28 cellular contexts compared by ENCODE assay signal in genomic region chr12:131221061-131221945, GRCh38.
DNase-seq lines count a peak whose midpoint lies in the region; ATAC-seq and TF ChIP-seq lines count a peak whose summit lies in the region.
"Had no signal": no experiment of that assay in that cellular context is flagged by ENCODE, and none has a peak within 500 bp of the region (broad histone marks: within the 10 kb centered on the region; RNA-seq: fewer than 3 reads in every experiment).

No MANE protein-coding gene starts in this region.

- peaks cover 6 to 16% (median 15%) of the 10 kb centered on the region in 4 donors for H3K4me1 Mint-ChIP-seq in naive thymus-derived CD8-positive, alpha-beta T cell

- H3K27me3 Mint-ChIP-seq in naive thymus-derived CD8-positive, alpha-beta T cell = peaks cover 8 to 49% (median 26%) of the 10 kb centered on the region in 5 donors

- H3K36me3 Mint-ChIP-seq in naive thymus-derived CD8-positive, alpha-beta T cell = no peaks in the 10 kb centered on the region
- H3K36me3 Mint-ChIP-seq: activated naive CD8-positive, alpha-beta T cell; IgD-negative memory B cell; immature natural killer cell had no signal

- TF ChIP-seq POLR2A in thyroid gland (IDR thresholded peaks at IDR 0.05) = peak in 1 of 2 donors; percentile 17

- intact Hi-C loops in cardiac septum (cut with DNase I) = no loop called here
- intact Hi-C loops in thyroid gland (cut with DNase I) = no loop called here

- H3K4me3 Mint-ChIP-seq in naive thymus-derived CD8-positive, alpha-beta T cell = no peak overlapping the region
- H3K4me3 Mint-ChIP-seq: activated CD8-positive, alpha-beta T cell treated with anti-CD3 and anti-CD28 coated beads for 36 hours; GM23338 had no signal

- no peak for TF ChIP-seq CTCF in right atrium auricular region (IDR thresholded peaks at IDR 0.05)
- no peak for TF ChIP-seq CTCF in thyroid gland (IDR thresholded peaks at IDR 0.05)

- H3K36me3 ChIP-seq in right atrium auricular region (no peaks in the 10 kb centered on the region), ectodermal cell (ENCODE audit: control insufficient read depth, insufficient read depth, low read length) (no peaks in the 10 kb centered on the region), thyroid gland (no peaks in the 10 kb centered on the region)
- H3K36me3 ChIP-seq: thoracic aorta, vagina had no signal

- WGBS in ectodermal cell, 2 experiments = 84 to 86% methylated on average over 17 of the region's 17 CpGs
- WGBS in thyroid gland, 2 donors = 49 to 72% methylated on average over 8 to 17 of the region's 17 CpGs

- POLR2A ChIA-PET in naive thymus-derived CD8-positive, alpha-beta T cell (lab: Charles Lee) = no interaction called here

- H3K27me3 ChIP-seq in right atrium auricular region = no peaks in the 10 kb centered on the region
- H3K27me3 ChIP-seq in ectodermal cell (ENCODE audit: control insufficient read depth, insufficient read depth, low read length, poor library complexity, severe bottlenecking) = no peaks in the 10 kb centered on the region
- no peaks in the 10 kb centered on the region for H3K27me3 ChIP-seq in thyroid gland
- H3K27me3 ChIP-seq: vagina had no signal

- H3K4me3 ChIP-seq in right atrium auricular region (no peak overlapping the region), ectodermal cell (ENCODE audit: insufficient read depth, low read depth, low read length) (no peak overlapping the region), thyroid gland (replicated peaks in 1 of 3) (no peak overlapping the region)
- H3K4me3 ChIP-seq: GM23338, psoas muscle, thoracic aorta, vagina had no signal

- H3K9me3 ChIP-seq in right atrium auricular region = no peaks in the 10 kb centered on the region
- H3K9me3 ChIP-seq in ectodermal cell (ENCODE audit: control insufficient read depth, low read length) = no peaks in the 10 kb centered on the region
- H3K9me3 ChIP-seq in thyroid gland = no peaks in the 10 kb centered on the region
- H3K9me3 ChIP-seq: psoas muscle, thoracic aorta, vagina had no signal

- no peaks in the 10 kb centered on the region for H3K4me1 ChIP-seq in right atrium auricular region
- peaks cover 60% of the 10 kb centered on the region for H3K4me1 ChIP-seq in ectodermal cell (ENCODE audit: control insufficient read depth, insufficient read depth, low read length)
- peaks cover 53 to 59% of the 10 kb centered on the region in 2 donors for H3K4me1 ChIP-seq in thyroid gland
- H3K4me1 ChIP-seq: psoas muscle, vagina had no signal

- H3K27ac Mint-ChIP-seq in naive thymus-derived CD8-positive, alpha-beta T cell = no peak overlapping the region
- H3K27ac Mint-ChIP-seq: activated CD8-positive, alpha-beta T cell treated with anti-CD3 and anti-CD28 coated beads for 36 hours; activated naive CD8-positive, alpha-beta T cell; activated T-helper 2 cell treated with anti-CD3 and anti-CD28 coated beads, Interferon-gamma antibody, Interleukin-2, Interleukin-4, amounts not matched to agents 10 μg/mL and 5 μg/mL and 100 μg/mL, durations not matched to agents 14 hours and 24 hours and 36 hours; IgD-negative memory B cell; T-helper 17 cell had no signal

- peaks cover 0 to 3% (median 0%) of the 10 kb centered on the region in 9 donors for H3K9me3 Mint-ChIP-seq in naive thymus-derived CD8-positive, alpha-beta T cell
- H3K9me3 Mint-ChIP-seq: activated CD8-positive, alpha-beta T cell treated with anti-CD3 and anti-CD28 coated beads for 36 hours; activated T-helper 2 cell treated with anti-CD3 and anti-CD28 coated beads, Interferon-gamma antibody, Interleukin-2, Interleukin-4, amounts not matched to agents 10 μg/mL and 5 μg/mL and 100 μg/mL, durations not matched to agents 14 hours and 24 hours and 36 hours; GM23338; IgD-negative memory B cell; immature natural killer cell had no signal

- peak; percentile 17 for ATAC-seq in HG02642 (IDR thresholded peaks at IDR 0.05; ENCODE audit: poor library complexity, unreplicated experiment)
- no peak for ATAC-seq in HG02885 (IDR thresholded peaks at IDR 0.05; ENCODE audit: poor library complexity, unreplicated experiment)
- ATAC-seq in naive thymus-derived CD8-positive, alpha-beta T cell = no peak
- ATAC-seq: GM23338, left colon, psoas muscle, T-helper 17 cell had no signal

- DNase-seq in cardiac septum (ENCODE audit: low spot score) (peak; percentile 69), right atrium auricular region (ENCODE audit: low spot score) (no peak), thyroid gland (peak; percentile 54 to 55), COR-L47 (lab: John Stamatoyannopoulos, UW) (no peak)
- DNase-seq in naive thymus-derived CD8-positive, alpha-beta T cell = no peak
- DNase-seq: AML-193; cortex of kidney; hypothalamus; left colon; mammary epithelial cell; NCI-H1105 treated with DMSO at 0.1 percent for 48 hours; NCI-H2029 treated with DMSO at 0.1 percent for 48 hours; NCI-H446; NCI-H774; psoas muscle; stimulated activated naive CD4-positive, alpha-beta T cell treated with Interleukin-2 at 50 U/mL for 16 hours; T-helper 17 cell had no signal

- no peak overlapping the region for H3K27ac ChIP-seq in right atrium auricular region
- peak overlapping the region; percentile 74 for H3K27ac ChIP-seq in ectodermal cell (ENCODE audit: insufficient read depth, low read depth, low read length, poor library complexity, severe bottlenecking)
- H3K27ac ChIP-seq in thyroid gland = peak overlapping the region; percentile 57 to 93 (median 79)
- H3K27ac ChIP-seq: psoas muscle, thoracic aorta, vagina had no signal

Comparison
In these comparisons a context has a peak if more than half of its experiments do, and no peak if none do; other contexts are left out.
1. DNase-seq: peak in cardiac septum (single experiment) and thyroid gland (2 of 2); none in right atrium auricular region (single experiment), naive thymus-derived CD8-positive, alpha-beta T cell (0 of 10) and COR-L47 (single experiment).
2. H3K27ac ChIP-seq: peak in ectodermal cell (single experiment) and thyroid gland (3 of 3); none in right atrium auricular region (0 of 2).